Comparison of ENCODE assay signal across 16 cellular contexts in the genomic region with DNA sequence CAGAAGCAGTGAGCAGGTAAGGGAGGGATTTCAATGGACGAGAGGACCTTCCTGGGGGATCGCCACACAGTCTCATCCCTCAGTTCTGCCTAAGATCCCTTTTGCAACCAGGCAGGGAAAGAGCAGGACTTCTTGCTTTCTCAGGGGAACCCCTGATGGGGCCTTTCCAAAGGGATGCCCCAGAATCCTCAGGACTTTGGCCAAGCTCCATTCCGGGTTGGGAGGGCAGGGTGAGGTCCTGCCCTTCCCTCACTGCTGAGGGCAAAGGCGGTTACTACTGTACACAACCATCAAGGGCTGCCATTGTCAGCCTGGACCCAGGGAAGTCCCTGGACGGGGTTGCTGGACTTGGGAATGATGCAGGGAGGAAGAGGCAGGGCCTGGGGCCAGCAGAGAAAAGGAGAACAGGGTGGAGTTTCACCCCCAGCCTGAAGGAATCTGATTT. TPM values are rescaled to one million over a fixed set of nuclear protein-coding genes. Genes with fewer than 3 reads are reported as not detected.
DNase-seq lines count a peak whose midpoint lies in the region; ATAC-seq, FAIRE-seq and TF ChIP-seq lines count a peak whose summit lies in the region.
"Had no signal": no experiment of that assay in that cellular context is flagged by ENCODE, and none has a peak within 500 bp of the region (broad histone marks: within the 10 kb centered on the region; RNA-seq: fewer than 3 reads in every experiment).

No MANE protein-coding gene starts in this region.

- no TSS peak for BruUV-seq in K562 (replicated peaks; lab: Mats Ljungman, UMichigan)

- H3K4me1 ChIP-seq in K562 (replicated peaks in 1 of 2; ENCODE audit: control insufficient read depth in 2 of 2, insufficient read depth in 2 of 2, low read length in 2 of 2) (peaks cover 19 to 43% of the 10 kb centered on the region in 2 experiments), left lung (peaks cover 19 to 56% of the 10 kb centered on the region in 2 donors)

- no peak overlapping the region for H3K4me3 Mint-ChIP-seq in activated CD8-positive, alpha-beta T cell treated with anti-CD3 and anti-CD28 coated beads for 36 hours
- no peak overlapping the region for H3K4me3 Mint-ChIP-seq in activated CD8-positive, alpha-beta T cell treated with anti-CD3 and anti-CD28 coated beads, Interleukin-2, amount 10 ng/mL, durations not matched to agents 7 days and 5 days
- H3K4me3 Mint-ChIP-seq in stimulated activated naive B cell treated with anti-CD40 and anti-IgM and Interleukin-4, amounts not matched to agents 10 μg/mL and 1 μg/mL and 100 μg/mL, for 72 hours: no peak overlapping the region

- H3K4me1 Mint-ChIP-seq in activated CD8-positive, alpha-beta T cell treated with anti-CD3 and anti-CD28 coated beads for 36 hours (ENCODE audit: low read depth): peaks cover 47% of the 10 kb centered on the region
- H3K4me1 Mint-ChIP-seq in activated CD8-positive, alpha-beta T cell treated with anti-CD3 and anti-CD28 coated beads, Interleukin-2, amount 10 ng/mL, durations not matched to agents 7 days and 5 days (ENCODE audit: low read depth): peaks cover 32% of the 10 kb centered on the region
- H3K4me1 Mint-ChIP-seq in stimulated activated naive B cell treated with anti-CD40 and anti-IgM and Interleukin-4, amounts not matched to agents 10 μg/mL and 1 μg/mL and 100 μg/mL, for 72 hours: peaks cover 36 to 64% of the 10 kb centered on the region in 2 donors

- 100% methylated on average over 4 of the region's 5 CpGs for WGBS in K562 (ENCODE audit: insufficient coverage, low coverage, missing lambda C conversion rate)

- H2AFZ ChIP-seq in K562 (ENCODE audit: low read depth, low read length): peak overlapping the region; percentile 91
- H2AFZ ChIP-seq: GM23248 had no signal

- no peaks in the 10 kb centered on the region for H4K20me1 ChIP-seq in K562 (replicated peaks; ENCODE audit: control insufficient read depth, insufficient read depth, low read length)

- 0 out of 3 replicates have a peak overlapping the region, but pooled peaks have one; percentile 58 for H3K27ac ChIP-seq in K562 (ENCODE audit: extremely low read depth, low read depth, low read length)
- peak overlapping the region; percentile 42 to 61 for H3K27ac ChIP-seq in left lung
- H3K27ac ChIP-seq: GM23248 had no signal

- no peaks in the 10 kb centered on the region for H3K27me3 Mint-ChIP-seq in activated CD8-positive, alpha-beta T cell treated with anti-CD3 and anti-CD28 coated beads for 36 hours
- no peaks in the 10 kb centered on the region for H3K27me3 Mint-ChIP-seq in activated CD8-positive, alpha-beta T cell treated with anti-CD3 and anti-CD28 coated beads, Interleukin-2, amount 10 ng/mL, durations not matched to agents 7 days and 5 days (ENCODE audit: low read depth)
- no peaks in the 10 kb centered on the region for H3K27me3 Mint-ChIP-seq in stimulated activated naive B cell treated with anti-CD40 and anti-IgM and Interleukin-4, amounts not matched to agents 10 μg/mL and 1 μg/mL and 100 μg/mL, for 72 hours

- no peak overlapping the region for H3K4me3 ChIP-seq in K562
- H3K4me3 ChIP-seq in left lung: no peak overlapping the region
- H3K4me3 ChIP-seq: GM23248, sigmoid colon had no signal

- in situ Hi-C loops in K562 (cut with MboI): no loop called here

- no peak for DNase-seq in activated CD8-positive, alpha-beta T cell treated with anti-CD3 and anti-CD28 coated beads for 36 hours
- no peak for DNase-seq in activated CD8-positive, alpha-beta T cell treated with anti-CD3 and anti-CD28 coated beads, Interleukin-2, amount 10 ng/mL, durations not matched to agents 7 days and 5 days
- peak in 1 of 4 experiments; percentile 3 for DNase-seq in K562 (ENCODE audit: extremely low read depth in 1 of 4, low spot score in 3 of 4)
- DNase-seq in left lung: no peak
- DNase-seq in stimulated activated naive B cell treated with anti-CD40 and anti-IgM and Interleukin-4, amounts not matched to agents 10 μg/mL and 1 μg/mL and 100 μg/mL, for 72 hours: no peak
- no peak for DNase-seq in GM19240 (ENCODE audit: insufficient read length, low spot score)
- DNase-seq: DMS79, GM23248, hippocampal formation, NCI-H446 treated with DMSO at 0.1 percent for 48 hours, sigmoid colon had no signal

- H3K27me3 ChIP-seq in K562 (ENCODE audit: control insufficient read depth in 2 of 2, insufficient read depth in 2 of 2, low read length in 2 of 2) (no peaks in the 10 kb centered on the region), left lung (no peaks in the 10 kb centered on the region)
- H3K27me3 ChIP-seq: sigmoid colon had no signal

- FAIRE-seq in K562 (lab: Jason Lieb, UNC): no peak
- FAIRE-seq: astrocyte, GM19239 had no signal

- no peaks in the 10 kb centered on the region for H3K9me1 ChIP-seq in K562 (ENCODE audit: control insufficient read depth, insufficient read depth, low read length)

- H3K9me3 ChIP-seq in K562 (replicated peaks; ENCODE audit: control insufficient read depth, insufficient read depth, low read depth, low read length): no peaks in the 10 kb centered on the region
- no peaks in the 10 kb centered on the region for H3K9me3 ChIP-seq in left lung
- H3K9me3 ChIP-seq: sigmoid colon had no signal

- peaks cover 26% of the 10 kb centered on the region for H3K36me3 ChIP-seq in K562 (ENCODE audit: control insufficient read depth, insufficient read depth, low read length)
- peaks cover 0 to 21% of the 10 kb centered on the region in 2 donors for H3K36me3 ChIP-seq in left lung
- H3K36me3 ChIP-seq: sigmoid colon had no signal

- H3K9me3 Mint-ChIP-seq in activated CD8-positive, alpha-beta T cell treated with anti-CD3 and anti-CD28 coated beads for 36 hours: no peaks in the 10 kb centered on the region
- no peaks in the 10 kb centered on the region for H3K9me3 Mint-ChIP-seq in activated CD8-positive, alpha-beta T cell treated with anti-CD3 and anti-CD28 coated beads, Interleukin-2, amount 10 ng/mL, durations not matched to agents 7 days and 5 days (ENCODE audit: insufficient read depth)
- H3K9me3 Mint-ChIP-seq in stimulated activated naive B cell treated with anti-CD40 and anti-IgM and Interleukin-4, amounts not matched to agents 10 μg/mL and 1 μg/mL and 100 μg/mL, for 72 hours: no peaks in the 10 kb centered on the region

- no peak for TF ChIP-seq CTCF in activated CD8-positive, alpha-beta T cell treated with anti-CD3 and anti-CD28 coated beads for 36 hours (IDR thresholded peaks at IDR 0.05)
- TF ChIP-seq CTCF in K562 (IDR thresholded peaks at IDR 0.05 in 2 of 3, conservative IDR thresholded peaks at IDR 0.05 in 1 of 3; ENCODE audit: insufficient read depth in 2 of 3, low read depth in 1 of 3, low read length in 3 of 3): no peak
- TF ChIP-seq CTCF in left lung (IDR thresholded peaks at IDR 0.05): no peak

- H3K9ac ChIP-seq in K562 (ENCODE audit: insufficient read depth in 1 of 2, low read depth in 2 of 2, low read length in 2 of 2): peak overlapping the region; percentile 21 to 70; a peak in 1 of 4 replicates
- H3K9ac ChIP-seq: GM23248 had no signal

- H3K36me3 Mint-ChIP-seq in activated CD8-positive, alpha-beta T cell treated with anti-CD3 and anti-CD28 coated beads for 36 hours (ENCODE audit: low read depth): peaks cover 31% of the 10 kb centered on the region
- peaks cover 36% of the 10 kb centered on the region for H3K36me3 Mint-ChIP-seq in activated CD8-positive, alpha-beta T cell treated with anti-CD3 and anti-CD28 coated beads, Interleukin-2, amount 10 ng/mL, durations not matched to agents 7 days and 5 days (ENCODE audit: low read depth)
- peaks cover 34 to 42% of the 10 kb centered on the region in 2 donors for H3K36me3 Mint-ChIP-seq in stimulated activated naive B cell treated with anti-CD40 and anti-IgM and Interleukin-4, amounts not matched to agents 10 μg/mL and 1 μg/mL and 100 μg/mL, for 72 hours

- H3K79me2 ChIP-seq in K562 (ENCODE audit: control insufficient read depth, insufficient read depth, low read length): peaks cover 22% of the 10 kb centered on the region

- no peak for TF ChIP-seq POLR2A in K562 (conservative IDR thresholded peaks at IDR 0.05)

- POLR2A ChIA-PET in activated CD8-positive, alpha-beta T cell treated with anti-CD3 and anti-CD28 coated beads for 36 hours (lab: Charles Lee): interaction anchor here (0.7 to 1.0 kb wide), 2 partner anchors 13 to 126 kb away, joined by 3 read pairs; a partner anchor contains a TSS
- POLR2A ChIA-PET in activated CD8-positive, alpha-beta T cell treated with anti-CD3 and anti-CD28 coated beads, Interleukin-2, amount 10 ng/mL, durations not matched to agents 7 days and 5 days (lab: Charles Lee): no interaction called here
- POLR2A ChIA-PET in K562 (lab: Yijun Ruan, JAX): interaction anchor here (1.0 to 3.6 kb wide), 3 partner anchors 10 to 16 kb away, joined by 3 to 24 read pairs (median 3); no protein-coding TSS in a partner anchor

- ATAC-seq in activated CD8-positive, alpha-beta T cell treated with anti-CD3 and anti-CD28 coated beads for 36 hours: no peak
- ATAC-seq in activated CD8-positive, alpha-beta T cell treated with anti-CD3 and anti-CD28 coated beads, Interleukin-2, amount 10 ng/mL, durations not matched to agents 7 days and 5 days: no peak
- ATAC-seq in K562 (no peak), left lung (peak; percentile 2), GM19395 (IDR thresholded peaks at IDR 0.05; ENCODE audit: unreplicated experiment) (no peak), HG03135 (IDR thresholded peaks at IDR 0.05; ENCODE audit: unreplicated experiment) (no peak)
- ATAC-seq in stimulated activated naive B cell treated with anti-CD40 and anti-IgM and Interleukin-4, amounts not matched to agents 10 μg/mL and 1 μg/mL and 100 μg/mL, for 72 hours (replicated peaks): no peak

- intact Hi-C loops in activated CD8-positive, alpha-beta T cell treated with anti-CD3 and anti-CD28 coated beads for 36 hours (cut with micrococcal nuclease): no loop called here
- intact Hi-C loops in K562 (cut with micrococcal nuclease) (no loop called here), left lung (cut with DNase I) (no loop called here)

- no peak for TF ChIP-seq EP300 in K562 (IDR thresholded peaks at IDR 0.05; ENCODE audit: low read length)

- CTCF ChIA-PET in activated CD8-positive, alpha-beta T cell treated with anti-CD3 and anti-CD28 coated beads for 36 hours (lab: Charles Lee): interaction anchor here (1.1 to 1.2 kb wide), 2 partner anchors 21 to 61 kb away, joined by 3 to 4 read pairs; no protein-coding TSS in a partner anchor
- CTCF ChIA-PET in activated CD8-positive, alpha-beta T cell treated with anti-CD3 and anti-CD28 coated beads, Interleukin-2, amount 10 ng/mL, durations not matched to agents 7 days and 5 days (lab: Charles Lee): interaction anchor here (1.7 kb wide), 1 partner anchor 18 kb away, joined by 7 read pairs; no protein-coding TSS in a partner anchor
- CTCF ChIA-PET in K562 (lab: Yijun Ruan, JAX; ENCODE audit: low intra/inter-chr PET ratio): no interaction called here

- no peak for TF ChIP-seq RAD21 in K562 (CRISPR knock-in tag; conservative IDR thresholded peaks at IDR 0.05 in 1 of 2, IDR thresholded peaks at IDR 0.05 in 1 of 2)

- H3K27ac Mint-ChIP-seq in activated CD8-positive, alpha-beta T cell treated with anti-CD3 and anti-CD28 coated beads for 36 hours: peak overlapping the region; percentile 17
- no peak overlapping the region for H3K27ac Mint-ChIP-seq in activated CD8-positive, alpha-beta T cell treated with anti-CD3 and anti-CD28 coated beads, Interleukin-2, amount 10 ng/mL, durations not matched to agents 7 days and 5 days
- peak overlapping the region; percentile 68 for H3K27ac Mint-ChIP-seq in stimulated activated naive B cell treated with anti-CD40 and anti-IgM and Interleukin-4, amounts not matched to agents 10 μg/mL and 1 μg/mL and 100 μg/mL, for 72 hours

- H3K4me2 ChIP-seq in K562 (ENCODE audit: insufficient read depth, low read length): peak overlapping the region; percentile 17; the same call in 1 of the 2 replicates

RNA-seq across cellular contexts. Expression of a gene that starts 9.7 kb away (rescaled TPM):
- 1 to 10 TPM in 1 of 2 experiments, under 1 TPM in 1; 0.74 to 2.5 TPM for total RNA-seq in activated CD8-positive, alpha-beta T cell treated with anti-CD3 and anti-CD28 coated beads for 36 hours
- total RNA-seq in activated CD8-positive, alpha-beta T cell treated with anti-CD3 and anti-CD28 coated beads, Interleukin-2, amount 10 ng/mL, durations not matched to agents 7 days and 5 days: 1 to 10 TPM in 1 of 2 experiments, under 1 TPM in 1; 0.97 to 1.3 TPM
- total RNA-seq in K562 (2011; cell fraction: chromatin; rRNA removed; ENCODE audit: low replicate concordance): 0.42 and 1.0 TPM in 2 replicates
- total RNA-seq in K562 (2011; cell fraction: nucleolus; rRNA removed): 0.26 and 0.67 TPM in 2 replicates
- total RNA-seq in K562 (2011; cell fraction: nucleoplasm; rRNA removed): 0.22 TPM in 1 of 2 replicates, not detected in the other
- total RNA-seq in K562 (2014; rRNA removed) (not detected in 2 replicates), K562 (2014; rRNA removed; fragmentation: Illumina TruSeq; extraction: Trizol) (not detected in 2 replicates), K562 (2015; rRNA removed; fragmentation: Illumina TruSeq; extraction: Trizol) (not detected in 2 replicates), K562 (2021) (0.04 TPM in 1 of 2 replicates, not detected in the other), left lung (1 to 10 TPM; 1.0 to 5.0 TPM)
- polyA plus RNA-seq in K562 (2011; rRNA removed) (not detected in 2 replicates), K562 (2014; fragmentation: Illumina TruSeq; extraction: Trizol) (0.10 and 0.18 TPM in 2 replicates), K562 (2014; fragmentation: Nextera tagmentation; extraction: Ambion mirVana) (under 1 TPM; 0.08 to 0.20 TPM), K562 (2014; rRNA removed) (0.11 and 0.58 TPM in 2 replicates)
- polyA plus RNA-seq in K562 (2011; cell fraction: cytosol; rRNA removed): 0.12 TPM in 1 of 2 replicates, not detected in the other
- polyA plus RNA-seq in K562 (2011; cell fraction: nucleus; rRNA removed): 0.18 and 0.55 TPM in 2 replicates
- 2.3 and 2.6 TPM in 2 replicates for polyA plus RNA-seq in K562 (2012)
- polyA minus RNA-seq in K562 (2011; rRNA and poly(A)+ RNA removed): not detected in 2 replicates
- not detected in 2 replicates for polyA minus RNA-seq in K562 (2011; cell fraction: cytosol; rRNA and poly(A)+ RNA removed)
- 0.27 and 0.44 TPM in 2 replicates for polyA minus RNA-seq in K562 (2011; cell fraction: nucleus; rRNA and poly(A)+ RNA removed)
- total RNA-seq: A673, GM23248, sigmoid colon had no signal
- polyA plus RNA-seq: GM23248 had no signal

RNA-seq across cellular contexts. Expression of a gene that starts 12.6 kb away (rescaled TPM):
- total RNA-seq in activated CD8-positive, alpha-beta T cell treated with anti-CD3 and anti-CD28 coated beads for 36 hours: 10 to 100 TPM; 53.3 to 53.7 TPM
- 10 to 100 TPM; 48.4 to 51.3 TPM for total RNA-seq in activated CD8-positive, alpha-beta T cell treated with anti-CD3 and anti-CD28 coated beads, Interleukin-2, amount 10 ng/mL, durations not matched to agents 7 days and 5 days
- 34.7 and 120 TPM in 2 replicates for total RNA-seq in K562 (2011; cell fraction: chromatin; rRNA removed; ENCODE audit: low replicate concordance)
- total RNA-seq in K562 (2011; cell fraction: nucleolus; rRNA removed): 149 and 167 TPM in 2 replicates
- 100 and 105 TPM in 2 replicates for total RNA-seq in K562 (2011; cell fraction: nucleoplasm; rRNA removed)
- total RNA-seq in K562 (2014; rRNA removed): 56.9 and 85.3 TPM in 2 replicates
- 28.3 and 42.2 TPM in 2 replicates for total RNA-seq in K562 (2014; rRNA removed; fragmentation: Illumina TruSeq; extraction: Trizol)
- 59.0 and 60.6 TPM in 2 replicates for total RNA-seq in K562 (2015; rRNA removed; fragmentation: Illumina TruSeq; extraction: Trizol)
- 60.6 and 65.4 TPM in 2 replicates for total RNA-seq in K562 (2021)
- polyA plus RNA-seq in K562 (2011; rRNA removed): 51.0 and 64.1 TPM in 2 replicates
- 80.3 and 166 TPM in 2 replicates for polyA plus RNA-seq in K562 (2011; cell fraction: cytosol; rRNA removed)
- polyA plus RNA-seq in K562 (2011; cell fraction: nucleus; rRNA removed): 42.4 and 69.3 TPM in 2 replicates
- polyA plus RNA-seq in K562 (2012): 53.4 and 87.2 TPM in 2 replicates
- polyA plus RNA-seq in K562 (2014; fragmentation: Illumina TruSeq; extraction: Trizol): 89.4 and 91.6 TPM in 2 replicates
- 10 to 100 TPM; 37.9 to 68.1 TPM for polyA plus RNA-seq in K562 (2014; fragmentation: Nextera tagmentation; extraction: Ambion mirVana)
- 70.5 and 78.0 TPM in 2 replicates for polyA plus RNA-seq in K562 (2014; rRNA removed)
- 33.3 and 54.4 TPM in 2 replicates for polyA minus RNA-seq in K562 (2011; rRNA and poly(A)+ RNA removed)
- 23.3 and 26.8 TPM in 2 replicates for polyA minus RNA-seq in K562 (2011; cell fraction: cytosol; rRNA and poly(A)+ RNA removed)
- 50.1 and 59.2 TPM in 2 replicates for polyA minus RNA-seq in K562 (2011; cell fraction: nucleus; rRNA and poly(A)+ RNA removed)
- total RNA-seq in left lung: 10 to 100 TPM; 32.3 to 46.9 TPM
- total RNA-seq: astrocyte had no signal

RNA-seq across cellular contexts. Expression of a gene that starts 35.1 kb away (rescaled TPM):
- total RNA-seq in activated CD8-positive, alpha-beta T cell treated with anti-CD3 and anti-CD28 coated beads for 36 hours: under 1 TPM; 0.20 to 0.23 TPM
- not detected for total RNA-seq in activated CD8-positive, alpha-beta T cell treated with anti-CD3 and anti-CD28 coated beads, Interleukin-2, amount 10 ng/mL, durations not matched to agents 7 days and 5 days
- 2.2 and 9.7 TPM in 2 replicates for total RNA-seq in K562 (2011; cell fraction: chromatin; rRNA removed; ENCODE audit: low replicate concordance)
- total RNA-seq in K562 (2011; cell fraction: nucleolus; rRNA removed): 4.7 and 5.7 TPM in 2 replicates
- total RNA-seq in K562 (2011; cell fraction: nucleoplasm; rRNA removed): 2.8 and 3.1 TPM in 2 replicates
- total RNA-seq in K562 (2014; rRNA removed) (1.6 and 1.8 TPM in 2 replicates), K562 (2014; rRNA removed; fragmentation: Illumina TruSeq; extraction: Trizol) (0.73 and 1.4 TPM in 2 replicates), K562 (2015; rRNA removed; fragmentation: Illumina TruSeq; extraction: Trizol) (0.08 and 0.29 TPM in 2 replicates), K562 (2021) (1.1 and 1.4 TPM in 2 replicates), left lung (under 1 TPM; 0.05 to 0.17 TPM)
- polyA plus RNA-seq in K562 (2011; rRNA removed) (0.50 and 0.60 TPM in 2 replicates), K562 (2014; fragmentation: Illumina TruSeq; extraction: Trizol) (1.9 and 4.6 TPM in 2 replicates), K562 (2014; fragmentation: Nextera tagmentation; extraction: Ambion mirVana) (1 to 10 TPM; 1.7 to 2.6 TPM), K562 (2014; rRNA removed) (0.54 and 2.1 TPM in 2 replicates)
- polyA plus RNA-seq in K562 (2011; cell fraction: cytosol; rRNA removed): 0.21 and 0.37 TPM in 2 replicates
- 0.91 and 1.9 TPM in 2 replicates for polyA plus RNA-seq in K562 (2011; cell fraction: nucleus; rRNA removed)
- polyA plus RNA-seq in K562 (2012): 0.78 and 3.2 TPM in 2 replicates
- polyA minus RNA-seq in K562 (2011; rRNA and poly(A)+ RNA removed): 1.5 and 2.6 TPM in 2 replicates
- polyA minus RNA-seq in K562 (2011; cell fraction: cytosol; rRNA and poly(A)+ RNA removed): not detected in 2 replicates
- polyA minus RNA-seq in K562 (2011; cell fraction: nucleus; rRNA and poly(A)+ RNA removed): 3.4 and 4.6 TPM in 2 replicates
- total RNA-seq: GM23248 had no signal
- polyA plus RNA-seq: GM23248 had no signal
